Comparison of ENCODE assay signal across 18 cellular contexts in the genomic region with DNA sequence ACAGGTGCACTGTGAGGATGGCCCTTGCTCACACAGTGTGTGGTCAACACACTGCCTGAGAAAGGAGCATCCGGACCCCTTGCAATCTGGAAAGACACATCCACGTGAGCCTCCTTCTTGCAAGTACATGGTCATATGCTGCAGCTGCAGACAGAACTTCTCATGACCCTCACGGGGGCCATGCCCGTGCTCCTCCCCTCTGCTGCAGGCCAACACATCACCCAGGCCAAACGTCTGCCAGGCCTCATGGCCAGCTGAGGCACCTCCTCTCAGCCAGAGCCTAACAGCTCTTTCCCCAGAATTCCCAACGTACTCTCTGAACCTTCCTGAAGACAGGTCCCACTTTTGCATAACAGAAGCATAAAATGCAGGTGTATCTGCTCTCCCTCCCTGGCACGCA.
"Had no signal": no experiment of that assay in that cellular context is flagged by ENCODE, and none has a peak within 500 bp of the region (broad histone marks: within the 10 kb centered on the region; RNA-seq: fewer than 3 reads in every experiment).

No MANE protein-coding gene starts in this region.

- H3K27ac ChIP-seq: breast epithelium, prostate gland, upper lobe of left lung, VCaP had no signal

- H3K27me3 ChIP-seq: breast epithelium, upper lobe of left lung had no signal

- H3K9me3 ChIP-seq: breast epithelium, prostate gland, upper lobe of left lung had no signal

- H3K36me3 ChIP-seq: breast epithelium, prostate gland, upper lobe of left lung had no signal

- H3K4me1 ChIP-seq: breast epithelium, prostate gland had no signal

- DNase-seq: activated CD4-positive, alpha-beta T cell treated with anti-CD3 and anti-CD28 coated beads, Interleukin-2, amount 50 U/mL, for 48 hours; activated naive CD4-positive, alpha-beta T cell treated with Interleukin-2 at 50 U/mL for 16 hours; aorta; dermis blood vessel endothelial cell; left colon; mammary epithelial cell; naive thymus-derived CD4-positive, alpha-beta T cell; occipital lobe; stimulated activated CD4-positive, alpha-beta T cell treated with anti-CD3 and anti-CD28 coated beads, Interleukin-1b, Interleukin-23, amount 100 ng/mL, for 48 hours; stimulated activated naive CD8-positive, alpha-beta T cell treated with anti-CD3 and anti-CD28 coated beads, Interleukin-15, amount 100 ng/mL, for 72 hours; T-cell; T1000 had no signal

- H3K4me3 ChIP-seq: breast epithelium, prostate gland, upper lobe of left lung had no signal

- ATAC-seq: activated T-helper 17 cell treated with anti-CD3 and anti-CD28 coated beads, Interleukin-2, amount 50 U/mL, for 72 hours; left colon; naive thymus-derived CD4-positive, alpha-beta T cell; sciatic nerve; stimulated activated naive CD8-positive, alpha-beta T cell treated with anti-CD3 and anti-CD28 coated beads, Interleukin-15, amount 100 ng/mL, for 72 hours; T-cell had no signal
